ENCODE assay signal across 8 cellular contexts in genomic region chr10:67520924-67521520, GRCh38.
DNase-seq lines count a peak whose midpoint lies in the region; ATAC-seq, FAIRE-seq and TF ChIP-seq lines count a peak whose summit lies in the region.

No MANE protein-coding gene starts in this region.

- H3K27ac Mint-ChIP-seq in neural crest cell (ENCODE audit: unreplicated experiment), result no peak overlapping the region

- H3K36me3 Mint-ChIP-seq in neural crest cell (ENCODE audit: low read depth), result no peaks in the 10 kb centered on the region

- H3K27me3 Mint-ChIP-seq in neural crest cell (ENCODE audit: low read depth), result no peaks in the 10 kb centered on the region

- DNase-seq in C1 segment of cervical spinal cord (lab: John Stamatoyannopoulos, UW) (peak in 9 of 14 donors; percentile 0 to 42 (median 24)), GM12892 (ENCODE audit: insufficient read length) (no peak), NCI-H1694 (lab: John Stamatoyannopoulos, UW) (peak; percentile 5), fibroblast of peridontal ligament (ENCODE audit: extremely low read depth) (peak; percentile 71), neural crest cell (ENCODE audit: low read depth, low spot score) (peak; percentile 45), mesenteric fat pad (ENCODE audit: low spot score) (no peak)
- peak; percentile 9 to 18 for DNase-seq in activated CD4-positive, alpha-beta T cell treated with anti-CD3 and anti-CD28 coated beads for 4 hours

- H3K4me3 Mint-ChIP-seq in neural crest cell, result no peak overlapping the region

- peak; percentile 81 for ATAC-seq in HG02763 (IDR thresholded peaks at IDR 0.05; ENCODE audit: unreplicated experiment)

- TF ChIP-seq POLR2A in GM12892 (IDR thresholded peaks at IDR 0.05; ENCODE audit: low read depth, low read length), result no peak

- peak; percentile 91 for TF ChIP-seq CTCF in neural crest cell (conservative IDR thresholded peaks at IDR 0.05)

- FAIRE-seq in GM12892 (lab: Jason Lieb, UNC), result peak; percentile 89

- H3K9me3 Mint-ChIP-seq in neural crest cell, result no peaks in the 10 kb centered on the region

- H3K4me1 Mint-ChIP-seq in neural crest cell, result peaks cover 16% of the 10 kb centered on the region

Comparison
In these comparisons a context has a peak if more than half of its experiments do, and no peak if none do; other contexts are left out.
1. DNase-seq: peak in C1 segment of cervical spinal cord (9 of 14), NCI-H1694 (single experiment), activated CD4-positive, alpha-beta T cell treated with anti-CD3 and anti-CD28 coated beads for 4 hours (2 of 2), fibroblast of peridontal ligament (single experiment) and neural crest cell (single experiment); none in GM12892 (single experiment) and mesenteric fat pad (single experiment).